9 cellular contexts compared by ENCODE assay signal in the genomic region with DNA sequence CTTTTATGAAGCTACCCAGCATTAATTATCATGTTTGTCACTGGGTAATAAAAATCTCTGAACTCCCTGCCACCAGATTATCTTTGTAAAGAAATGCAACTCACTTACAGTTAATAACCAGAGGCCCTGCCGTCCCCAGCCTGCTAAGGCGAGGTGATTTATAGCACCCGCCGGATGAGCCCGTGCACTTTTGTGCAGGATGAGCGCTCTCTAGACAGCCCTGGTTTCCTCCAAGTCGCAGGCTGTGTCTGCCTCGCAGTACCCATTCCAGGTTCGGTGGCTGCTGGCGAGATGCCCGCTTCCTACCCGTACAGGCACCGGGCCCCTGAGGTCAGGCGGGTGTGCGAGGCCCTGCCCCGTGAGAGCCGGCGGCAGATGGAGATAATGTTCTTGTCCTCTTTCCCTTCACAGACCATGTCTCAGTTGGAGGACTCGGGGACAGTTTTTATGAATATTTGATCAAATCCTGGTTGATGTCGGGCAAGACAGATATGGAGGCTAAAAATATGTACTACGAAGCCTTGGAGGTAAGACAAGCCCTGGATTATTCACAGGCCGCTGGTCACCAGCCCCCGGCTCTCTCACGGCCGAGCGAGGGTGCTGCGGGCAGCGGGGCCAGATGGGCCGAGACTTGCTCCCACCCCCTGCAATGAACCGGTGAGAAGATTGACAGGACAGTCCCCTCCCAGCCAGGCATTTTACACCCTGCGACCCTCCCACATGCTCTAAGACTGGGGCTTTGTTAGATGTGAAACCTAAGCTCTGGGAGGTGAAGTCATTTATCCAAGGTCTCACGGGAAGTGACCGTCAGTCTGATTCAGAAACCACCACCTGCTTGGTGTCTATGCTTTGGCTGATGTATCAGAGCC. TPM values are rescaled to one million over a fixed set of nuclear protein-coding genes. Genes with fewer than 3 reads are reported as not detected.
DNase-seq lines count a peak whose midpoint lies in the region; ATAC-seq, FAIRE-seq and TF ChIP-seq lines count a peak whose summit lies in the region.
"Had no signal": no experiment of that assay in that cellular context is flagged by ENCODE, and none has a peak within 500 bp of the region (broad histone marks: within the 10 kb centered on the region; RNA-seq: fewer than 3 reads in every experiment).

No MANE protein-coding gene starts in this region.

- no peak overlapping the region for H2BK5ac ChIP-seq in mesendoderm (ENCODE audit: low read length)

- H3K4me2 ChIP-seq in mesendoderm (ENCODE audit: low read length), result no peak overlapping the region

- H2BK15ac ChIP-seq in mesendoderm (replicated peaks; ENCODE audit: low read depth), result no peak overlapping the region

- DNase-seq in Caki2 (ENCODE audit: low read depth) (peak; percentile 80), NCI-H146 treated with DMSO at 0.1 percent for 48 hours (lab: John Stamatoyannopoulos, UW; ENCODE audit: unreplicated experiment) (peak; percentile 3), mesendoderm (peak; percentile 60), frontal cortex (ENCODE audit: low spot score in 2 of 2) (no peak), endothelial cell (ENCODE audit: low spot score) (no peak), AG08395 (ENCODE audit: low spot score) (no peak)
- peak; percentile 20 for DNase-seq in activated naive CD8-positive, alpha-beta T cell treated with anti-CD3 and anti-CD28 coated beads, Interleukin-2, amount 50 U/mL, for 24 hours

- in situ Hi-C loops in Caki2 (cut with HindIII; ENCODE audit: low pct_unique_long_range_greater_than_20kb, low sequenced_read_pairs), result no loop called here

- WGBS in mesendoderm (ENCODE audit: extremely low coverage, insufficient coverage, low lambda C conversion rate), result no CpG with 5 or more reads among the region's 33 CpGs

- no peaks in the 10 kb centered on the region for H3K36me3 Mint-ChIP-seq in activated naive CD8-positive, alpha-beta T cell treated with anti-CD3 and anti-CD28 coated beads, Interleukin-2, amount 50 U/mL, for 24 hours (ENCODE audit: low read depth)
- peaks cover 25% of the 10 kb centered on the region for H3K36me3 Mint-ChIP-seq in endothelial cell (ENCODE audit: low read depth, unreplicated experiment)

- H4K8ac ChIP-seq in mesendoderm (ENCODE audit: low read depth, low read length), result no peak overlapping the region

- peak overlapping the region; percentile 53 for H3K27ac Mint-ChIP-seq in activated naive CD8-positive, alpha-beta T cell treated with anti-CD3 and anti-CD28 coated beads, Interleukin-2, amount 50 U/mL, for 24 hours
- no peak overlapping the region for H3K27ac Mint-ChIP-seq in endothelial cell (ENCODE audit: unreplicated experiment)
- H3K27ac Mint-ChIP-seq: T-helper 1 cell treated with Interleukin-12 subunit alpha and Interleukin-12 subunit beta and Interleukin-4 antibody, amounts not matched to agents 30 μg/mL and 1 μg/mL, for 36 hours had no signal

- H3K27ac ChIP-seq in mesendoderm (ENCODE audit: low read depth, low read length), result no peak overlapping the region

- H3K4me1 ChIP-seq in mesendoderm (ENCODE audit: control insufficient read depth, low read depth, low read length), result no peaks in the 10 kb centered on the region

- H3K9ac ChIP-seq in mesendoderm (ENCODE audit: low read length), result no peak overlapping the region

- no peak overlapping the region for H3K56ac ChIP-seq in mesendoderm (ENCODE audit: low read length)

- H2BK120ac ChIP-seq in mesendoderm (ENCODE audit: low read depth, low read length), result no peak overlapping the region

- no peak for FAIRE-seq in frontal cortex (lab: Jason Lieb, UNC)

- no peak overlapping the region for H3K4me3 Mint-ChIP-seq in activated naive CD8-positive, alpha-beta T cell treated with anti-CD3 and anti-CD28 coated beads, Interleukin-2, amount 50 U/mL, for 24 hours
- H3K4me3 Mint-ChIP-seq in endothelial cell (ENCODE audit: unreplicated experiment), result no peak overlapping the region
- H3K4me3 Mint-ChIP-seq: T-helper 1 cell treated with Interleukin-12 subunit alpha and Interleukin-12 subunit beta and Interleukin-4 antibody, amounts not matched to agents 30 μg/mL and 1 μg/mL, for 36 hours had no signal

- H3K4ac ChIP-seq in mesendoderm (ENCODE audit: low read depth, low read length), result no peak overlapping the region

- H3K36me3 ChIP-seq in mesendoderm (ENCODE audit: control insufficient read depth, insufficient read depth, low read length), result no peaks in the 10 kb centered on the region

- no peak for ATAC-seq in activated naive CD8-positive, alpha-beta T cell treated with anti-CD3 and anti-CD28 coated beads, Interleukin-2, amount 50 U/mL, for 24 hours
- ATAC-seq in HG02571 (IDR thresholded peaks at IDR 0.05; ENCODE audit: unreplicated experiment), result no peak

- peaks cover 6% of the 10 kb centered on the region for H3K27me3 Mint-ChIP-seq in activated naive CD8-positive, alpha-beta T cell treated with anti-CD3 and anti-CD28 coated beads, Interleukin-2, amount 50 U/mL, for 24 hours
- H3K27me3 Mint-ChIP-seq in endothelial cell (ENCODE audit: unreplicated experiment), result peaks cover 2% of the 10 kb centered on the region

- no peaks in the 10 kb centered on the region for H3K79me2 ChIP-seq in mesendoderm (ENCODE audit: control insufficient read depth, insufficient read depth, low read length)

- no peaks in the 10 kb centered on the region for H3K27me3 ChIP-seq in mesendoderm (ENCODE audit: insufficient read depth, low read length, poor library complexity)

- H3K18ac ChIP-seq in mesendoderm (ENCODE audit: low read length), result no peak overlapping the region

- H3K23ac ChIP-seq in mesendoderm (ENCODE audit: low read length), result no peak overlapping the region

- peaks cover 63% of the 10 kb centered on the region for H3K4me1 Mint-ChIP-seq in activated naive CD8-positive, alpha-beta T cell treated with anti-CD3 and anti-CD28 coated beads, Interleukin-2, amount 50 U/mL, for 24 hours
- H3K4me1 Mint-ChIP-seq in endothelial cell (ENCODE audit: unreplicated experiment), result peaks cover 16% of the 10 kb centered on the region

- H3K4me3 ChIP-seq in mesendoderm (ENCODE audit: low read length), result no peak overlapping the region

- TF ChIP-seq CTCF in endothelial cell (IDR thresholded peaks at IDR 0.05; ENCODE audit: unreplicated experiment), result no peak

- H3K79me1 ChIP-seq in mesendoderm (ENCODE audit: low read length), result no peaks in the 10 kb centered on the region

- H2AK5ac ChIP-seq in mesendoderm (ENCODE audit: low read length), result no peak overlapping the region

- H4K5ac ChIP-seq in mesendoderm (ENCODE audit: low read length), result no peak overlapping the region

- no peaks in the 10 kb centered on the region for H3K9me3 Mint-ChIP-seq in activated naive CD8-positive, alpha-beta T cell treated with anti-CD3 and anti-CD28 coated beads, Interleukin-2, amount 50 U/mL, for 24 hours
- H3K9me3 Mint-ChIP-seq in endothelial cell (ENCODE audit: unreplicated experiment), result no peaks in the 10 kb centered on the region
- H3K9me3 Mint-ChIP-seq: T-helper 1 cell treated with Interleukin-12 subunit alpha and Interleukin-12 subunit beta and Interleukin-4 antibody, amounts not matched to agents 30 μg/mL and 1 μg/mL, for 36 hours had no signal

RNA-seq across cellular contexts. Expression of a gene that starts 28.5 kb away (rescaled TPM):
- total RNA-seq in Caki2 (2014; rRNA removed; shearing (Covaris generic); ENCODE audit: low replicate concordance), result 13.8 and 16.9 TPM in 2 replicates
- 58.2 TPM for polyA plus RNA-seq in mesendoderm (2013, experiment 1 of 2)
- polyA plus RNA-seq in mesendoderm (2013, experiment 2 of 2), result 57.4 TPM
- 6.1 TPM for total RNA-seq in frontal cortex
- 284 TPM for total RNA-seq in endothelial cell (ENCODE audit: unreplicated experiment)

RNA-seq across cellular contexts. Expression of a gene that starts 48.3 kb away (rescaled TPM):
- 12.3 and 16.3 TPM in 2 replicates for total RNA-seq in Caki2 (2014; rRNA removed; shearing (Covaris generic); ENCODE audit: low replicate concordance)
- polyA plus RNA-seq in mesendoderm (2013, experiment 1 of 2), result 12.5 TPM
- polyA plus RNA-seq in mesendoderm (2013, experiment 2 of 2), result 12.9 TPM
- total RNA-seq in frontal cortex, result 33.0 TPM
- total RNA-seq in endothelial cell (ENCODE audit: unreplicated experiment), result 48.1 TPM

Comparison
In these comparisons a context has a peak if more than half of its experiments do, and no peak if none do; other contexts are left out.
1. DNase-seq: peak in Caki2 (single experiment), NCI-H146 treated with DMSO at 0.1 percent for 48 hours (single experiment), activated naive CD8-positive, alpha-beta T cell treated with anti-CD3 and anti-CD28 coated beads, Interleukin-2, amount 50 U/mL, for 24 hours (single experiment) and mesendoderm (single experiment); none in frontal cortex (0 of 2), endothelial cell (single experiment) and AG08395 (single experiment).
2. RNA of a gene that starts 28.5 kb away (total RNA-seq): 284 TPM in endothelial cell (single experiment); 13.8 to 16.9 TPM in Caki2 and 6.1 TPM in frontal cortex (single experiment); every median in the first group is over 10 times any median in the second.